In the genomic region with DNA sequence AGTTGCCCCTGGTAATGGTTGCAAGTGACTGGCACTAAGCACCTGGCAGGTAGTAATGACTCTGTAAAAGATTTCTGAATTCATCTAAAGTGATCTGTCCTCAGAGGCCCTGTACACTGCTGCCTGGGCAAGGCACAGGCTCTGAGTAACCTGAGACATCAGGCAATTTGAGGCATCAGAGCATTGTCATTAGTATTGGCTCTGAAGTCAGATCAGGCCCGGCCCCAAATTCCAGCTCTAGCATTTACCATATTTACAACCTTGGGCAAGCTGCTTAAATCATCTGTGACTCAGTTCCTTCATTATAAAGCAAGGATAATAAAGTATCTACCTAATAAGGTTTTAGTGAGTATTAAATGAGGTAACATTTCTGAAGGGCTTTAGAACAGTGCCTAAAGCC, we compare ENCODE assay signal across 19 cellular contexts. TPM values are rescaled to one million over a fixed set of nuclear protein-coding genes. Genes with fewer than 3 reads are reported as not detected.
DNase-seq lines count a peak whose midpoint lies in the region; ATAC-seq, FAIRE-seq and TF ChIP-seq lines count a peak whose summit lies in the region.
"Had no signal": no experiment of that assay in that cellular context is flagged by ENCODE, and none has a peak within 500 bp of the region (broad histone marks: within the 10 kb centered on the region; RNA-seq: fewer than 3 reads in every experiment).

No MANE protein-coding gene starts in this region.

- no peak overlapping the region for H2AFZ ChIP-seq in Loucy (ENCODE audit: low read length)

- no peak overlapping the region for H3K4me3 Mint-ChIP-seq in naive thymus-derived CD4-positive, alpha-beta T cell
- no peak overlapping the region for H3K4me3 Mint-ChIP-seq in endodermal cell
- no peak overlapping the region for H3K4me3 Mint-ChIP-seq in activated naive CD8-positive, alpha-beta T cell treated with anti-CD3 and anti-CD28 coated beads for 36 hours
- H3K4me3 Mint-ChIP-seq: activated CD8-positive, alpha-beta T cell treated with anti-CD3 and anti-CD28 coated beads for 36 hours; naive thymus-derived CD8-positive, alpha-beta T cell had no signal

- H3K36me3 ChIP-seq in Loucy (ENCODE audit: insufficient read depth, low read length): no peaks in the 10 kb centered on the region
- no peaks in the 10 kb centered on the region for H3K36me3 ChIP-seq in WERI-Rb-1
- no peaks in the 10 kb centered on the region for H3K36me3 ChIP-seq in naive thymus-derived CD4-positive, alpha-beta T cell (ENCODE audit: control insufficient read depth in 2 of 3, insufficient read depth in 3 of 3, low read length in 3 of 3)
- no peaks in the 10 kb centered on the region for H3K36me3 ChIP-seq in endodermal cell (ENCODE audit: control insufficient read depth, insufficient read depth, low read length)
- H3K36me3 ChIP-seq: brain microvascular endothelial cell, left lung had no signal

- H3K9me3 ChIP-seq in Loucy (ENCODE audit: insufficient read depth, low read depth, low read length) (no peaks in the 10 kb centered on the region), WERI-Rb-1 (ENCODE audit: severe bottlenecking) (no peaks in the 10 kb centered on the region), endodermal cell (ENCODE audit: control insufficient read depth, low read length) (no peaks in the 10 kb centered on the region)
- no peaks in the 10 kb centered on the region for H3K9me3 ChIP-seq in naive thymus-derived CD4-positive, alpha-beta T cell (ENCODE audit: control insufficient read depth in 2 of 3, low read length in 3 of 3)
- H3K9me3 ChIP-seq: left lung had no signal

- POLR2A ChIA-PET in naive thymus-derived CD4-positive, alpha-beta T cell (lab: Charles Lee): no interaction called here

- no peaks in the 10 kb centered on the region for H3K9me2 ChIP-seq in Loucy (replicated peaks; ENCODE audit: low read depth, low read length)

- 75% methylated on average over 1 of the region's 1 CpG; no CpG with 5 or more reads in 1 of the 2 experiments for WGBS in endodermal cell (ENCODE audit: insufficient coverage in 1 of 2, insufficient read length in 1 of 2), 2 experiments

- peak; percentile 14 for DNase-seq in COLO668 (lab: John Stamatoyannopoulos, UW; ENCODE audit: unreplicated experiment)
- peak; percentile 21 for DNase-seq in WERI-Rb-1
- DNase-seq in islet precursor cell: peak; percentile 61
- no peak for DNase-seq in naive thymus-derived CD4-positive, alpha-beta T cell
- DNase-seq in endodermal cell: no peak
- DNase-seq in D721Med (ENCODE audit: insufficient read length, low spot score): no peak
- no peak for DNase-seq in activated naive CD8-positive, alpha-beta T cell treated with anti-CD3 and anti-CD28 coated beads for 36 hours
- DNase-seq: activated CD8-positive, alpha-beta T cell treated with anti-CD3 and anti-CD28 coated beads for 36 hours; brain microvascular endothelial cell; DMS53; head of caudate nucleus; left lung; naive thymus-derived CD8-positive, alpha-beta T cell; NCI-H526 treated with DMSO at 0.1 percent for 48 hours; retina; Right ventricle myocardium superior; stimulated activated CD4-positive, alpha-beta T cell treated with anti-CD3 and anti-CD28 coated beads, Interleukin-4, amount 100 ng/mL, for 1 hour; trophoblast cell had no signal

- no peaks in the 10 kb centered on the region for H3K27me3 ChIP-seq in Loucy (ENCODE audit: insufficient read depth, low read length, poor library complexity, severe bottlenecking)
- no peaks in the 10 kb centered on the region for H3K27me3 ChIP-seq in WERI-Rb-1 (ENCODE audit: insufficient read depth, low read depth, severe bottlenecking)
- H3K27me3 ChIP-seq in naive thymus-derived CD4-positive, alpha-beta T cell (ENCODE audit: control insufficient read depth in 2 of 2, insufficient read depth in 2 of 2, low read length in 2 of 2): no peaks in the 10 kb centered on the region
- no peaks in the 10 kb centered on the region for H3K27me3 ChIP-seq in endodermal cell (ENCODE audit: control insufficient read depth, insufficient read depth, low read length, poor library complexity, severe bottlenecking)
- H3K27me3 ChIP-seq: brain microvascular endothelial cell, left lung had no signal

- H3K4me2 ChIP-seq in Loucy (ENCODE audit: low read depth, low read length, poor library complexity, severe bottlenecking): no peak overlapping the region

- H4K20me1 ChIP-seq in Loucy (ENCODE audit: insufficient read depth, low read length, poor library complexity, severe bottlenecking): no peaks in the 10 kb centered on the region

- H3K4me3 ChIP-seq in Loucy (ENCODE audit: low read length, poor library complexity, severe bottlenecking) (no peak overlapping the region), WERI-Rb-1 (ENCODE audit: low read depth, low read length) (no peak overlapping the region), endodermal cell (ENCODE audit: low read length) (no peak overlapping the region)
- no peak overlapping the region for H3K4me3 ChIP-seq in naive thymus-derived CD4-positive, alpha-beta T cell (ENCODE audit: low read length)
- H3K4me3 ChIP-seq: left lung had no signal

- no peak for ATAC-seq in naive thymus-derived CD4-positive, alpha-beta T cell
- ATAC-seq: activated CD8-positive, alpha-beta T cell treated with anti-CD3 and anti-CD28 coated beads for 36 hours; left lung; naive thymus-derived CD8-positive, alpha-beta T cell had no signal

- H3K9ac ChIP-seq in Loucy (ENCODE audit: low read depth, low read length, poor library complexity, severe bottlenecking) (peak overlapping the region; percentile 87), endodermal cell (ENCODE audit: extremely low read depth, low read length, poor library complexity, severe bottlenecking) (no peak overlapping the region)

- no peaks in the 10 kb centered on the region for H3K36me3 Mint-ChIP-seq in naive thymus-derived CD4-positive, alpha-beta T cell
- no peaks in the 10 kb centered on the region for H3K36me3 Mint-ChIP-seq in endodermal cell (ENCODE audit: low read depth)
- H3K36me3 Mint-ChIP-seq in activated naive CD8-positive, alpha-beta T cell treated with anti-CD3 and anti-CD28 coated beads for 36 hours: no peaks in the 10 kb centered on the region

- H3K9me3 Mint-ChIP-seq in naive thymus-derived CD4-positive, alpha-beta T cell: no peaks in the 10 kb centered on the region
- H3K9me3 Mint-ChIP-seq in endodermal cell: peaks cover 3% of the 10 kb centered on the region
- no peaks in the 10 kb centered on the region for H3K9me3 Mint-ChIP-seq in activated naive CD8-positive, alpha-beta T cell treated with anti-CD3 and anti-CD28 coated beads for 36 hours
- H3K9me3 Mint-ChIP-seq: activated CD8-positive, alpha-beta T cell treated with anti-CD3 and anti-CD28 coated beads for 36 hours had no signal

- peaks cover 5 to 26% (median 24%) of the 10 kb centered on the region in 5 donors for H3K27me3 Mint-ChIP-seq in naive thymus-derived CD4-positive, alpha-beta T cell
- H3K27me3 Mint-ChIP-seq in endodermal cell (ENCODE audit: insufficient read depth): no peaks in the 10 kb centered on the region
- peaks cover 25% of the 10 kb centered on the region for H3K27me3 Mint-ChIP-seq in activated naive CD8-positive, alpha-beta T cell treated with anti-CD3 and anti-CD28 coated beads for 36 hours

- intact Hi-C loops in naive thymus-derived CD4-positive, alpha-beta T cell (cut with micrococcal nuclease): no loop called here

- peaks cover 20% of the 10 kb centered on the region for H3F3A ChIP-seq in Loucy (ENCODE audit: low read depth)

- FAIRE-seq in D721Med (lab: Jason Lieb, UNC): no peak

- peaks cover 7% of the 10 kb centered on the region; the same call in 1 of the 2 replicates for H3K79me2 ChIP-seq in Loucy (ENCODE audit: insufficient read depth, low read length)

- H3K27ac ChIP-seq in WERI-Rb-1 (peak overlapping the region; percentile 35; the same call in 1 of the 2 replicates), endodermal cell (ENCODE audit: low read depth, low read length) (no peak overlapping the region)
- H3K27ac ChIP-seq in naive thymus-derived CD4-positive, alpha-beta T cell (ENCODE audit: low read depth, low read length): no peak overlapping the region
- H3K27ac ChIP-seq: brain microvascular endothelial cell, left lung had no signal

- H3K4me1 Mint-ChIP-seq in naive thymus-derived CD4-positive, alpha-beta T cell: peaks cover 0 to 10% (median 0%) of the 10 kb centered on the region in 7 donors
- peaks cover 29% of the 10 kb centered on the region for H3K4me1 Mint-ChIP-seq in endodermal cell
- H3K4me1 Mint-ChIP-seq in activated naive CD8-positive, alpha-beta T cell treated with anti-CD3 and anti-CD28 coated beads for 36 hours: peaks cover 5% of the 10 kb centered on the region
- H3K4me1 Mint-ChIP-seq: naive thymus-derived CD8-positive, alpha-beta T cell had no signal

- CTCF ChIA-PET in naive thymus-derived CD4-positive, alpha-beta T cell (lab: Charles Lee): no interaction called here

- H3K4me1 ChIP-seq in Loucy (ENCODE audit: insufficient read depth, low read length, poor library complexity, severe bottlenecking) (peaks cover 84% of the 10 kb centered on the region), endodermal cell (ENCODE audit: control insufficient read depth, insufficient read depth, low read length) (peaks cover 11% of the 10 kb centered on the region)
- no peaks in the 10 kb centered on the region for H3K4me1 ChIP-seq in naive thymus-derived CD4-positive, alpha-beta T cell (ENCODE audit: control insufficient read depth in 2 of 2, insufficient read depth in 2 of 2, low read length in 2 of 2)

- no peak for TF ChIP-seq CTCF in Loucy (conservative IDR thresholded peaks at IDR 0.05; ENCODE audit: low read length)
- TF ChIP-seq CTCF in WERI-Rb-1 (IDR thresholded peaks at IDR 0.05; ENCODE audit: low read depth, low read length): no peak
- TF ChIP-seq CTCF in endodermal cell (conservative IDR thresholded peaks at IDR 0.05): no peak
- TF ChIP-seq CTCF in D721Med (IDR thresholded peaks at IDR 0.05; ENCODE audit: insufficient read depth, missing control alignments): no peak

- no peak overlapping the region for H3K27ac Mint-ChIP-seq in naive thymus-derived CD4-positive, alpha-beta T cell
- H3K27ac Mint-ChIP-seq in endodermal cell: no peak overlapping the region
- H3K27ac Mint-ChIP-seq in activated naive CD8-positive, alpha-beta T cell treated with anti-CD3 and anti-CD28 coated beads for 36 hours: no peak overlapping the region
- H3K27ac Mint-ChIP-seq: activated CD8-positive, alpha-beta T cell treated with anti-CD3 and anti-CD28 coated beads for 36 hours; naive thymus-derived CD8-positive, alpha-beta T cell had no signal

RNA-seq across cellular contexts. Expression of gene TENT5A, which starts 17.4 kb away (rescaled TPM):
- total RNA-seq in naive thymus-derived CD4-positive, alpha-beta T cell: 10 to 100 TPM in 2 of 5 experiments, 1 to 10 TPM in 2, under 1 TPM in 1; 0.80 to 12.5 (median 7.4) TPM
- polyA plus RNA-seq in naive thymus-derived CD4-positive, alpha-beta T cell: 1 to 10 TPM; 2.4 to 5.2 TPM
- total RNA-seq in endodermal cell: 1 to 10 TPM; 4.8 to 8.6 TPM
- polyA plus RNA-seq in endodermal cell (2013, experiment 1 of 2): 4.0 TPM
- polyA plus RNA-seq in endodermal cell (2013, experiment 2 of 2): 3.8 TPM
- under 1 TPM; 0.76 to 0.94 TPM for total RNA-seq in activated naive CD8-positive, alpha-beta T cell treated with anti-CD3 and anti-CD28 coated beads for 36 hours

Comparison
In these comparisons a context has a peak if more than half of its experiments do, and no peak if none do; other contexts are left out.
1. DNase-seq: peak in COLO668 (single experiment), WERI-Rb-1 (single experiment) and islet precursor cell (single experiment); none in naive thymus-derived CD4-positive, alpha-beta T cell (0 of 9), endodermal cell (single experiment), D721Med (single experiment) and activated naive CD8-positive, alpha-beta T cell treated with anti-CD3 and anti-CD28 coated beads for 36 hours (single experiment).